In the genomic region with DNA sequence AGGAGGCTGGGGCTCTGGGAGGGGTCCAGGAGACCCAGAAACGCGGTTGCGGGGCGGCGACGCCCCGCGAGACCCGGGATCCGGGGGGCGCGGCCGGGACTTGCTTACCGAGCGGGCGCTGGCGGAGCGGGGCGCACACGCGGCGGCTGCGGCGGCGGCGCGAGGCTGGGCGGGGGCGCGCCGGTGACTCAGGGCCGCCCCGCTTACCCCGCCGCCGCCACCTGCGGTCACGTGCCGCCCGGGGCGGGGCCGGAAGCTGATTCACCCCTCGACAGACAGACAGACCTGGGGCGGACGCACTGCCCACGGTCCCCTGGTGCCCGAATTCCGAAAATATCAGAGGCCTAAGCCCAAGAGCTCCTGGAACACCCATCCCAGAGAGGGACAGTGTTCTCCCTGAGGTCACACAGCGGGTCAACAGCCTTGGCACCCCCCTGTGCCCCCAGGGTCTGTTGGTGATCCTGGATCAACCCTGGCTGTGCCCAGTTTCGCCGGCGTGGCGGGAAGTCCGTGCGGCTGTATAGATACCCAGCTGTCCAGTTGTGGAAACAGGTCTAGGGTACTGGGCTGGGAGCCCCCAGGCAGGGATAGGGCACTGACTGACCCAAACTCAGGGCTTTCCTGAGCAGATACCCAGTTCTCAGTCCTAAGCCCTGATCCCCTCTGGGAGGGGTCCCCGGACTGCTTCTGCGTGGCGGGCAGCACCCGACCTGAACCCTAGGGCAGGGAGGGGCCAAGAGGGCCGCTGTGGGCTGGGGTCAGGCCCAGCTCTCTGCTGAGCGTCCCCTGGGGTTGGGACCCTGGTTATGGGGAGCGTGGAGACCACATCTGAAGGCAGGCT, we compare ENCODE assay signal across 8 cellular contexts. TPM values are rescaled to one million over a fixed set of nuclear protein-coding genes. Genes with fewer than 3 reads are reported as not detected.
DNase-seq lines count a peak whose midpoint lies in the region; ATAC-seq and TF ChIP-seq lines count a peak whose summit lies in the region.

A gene with protein sequence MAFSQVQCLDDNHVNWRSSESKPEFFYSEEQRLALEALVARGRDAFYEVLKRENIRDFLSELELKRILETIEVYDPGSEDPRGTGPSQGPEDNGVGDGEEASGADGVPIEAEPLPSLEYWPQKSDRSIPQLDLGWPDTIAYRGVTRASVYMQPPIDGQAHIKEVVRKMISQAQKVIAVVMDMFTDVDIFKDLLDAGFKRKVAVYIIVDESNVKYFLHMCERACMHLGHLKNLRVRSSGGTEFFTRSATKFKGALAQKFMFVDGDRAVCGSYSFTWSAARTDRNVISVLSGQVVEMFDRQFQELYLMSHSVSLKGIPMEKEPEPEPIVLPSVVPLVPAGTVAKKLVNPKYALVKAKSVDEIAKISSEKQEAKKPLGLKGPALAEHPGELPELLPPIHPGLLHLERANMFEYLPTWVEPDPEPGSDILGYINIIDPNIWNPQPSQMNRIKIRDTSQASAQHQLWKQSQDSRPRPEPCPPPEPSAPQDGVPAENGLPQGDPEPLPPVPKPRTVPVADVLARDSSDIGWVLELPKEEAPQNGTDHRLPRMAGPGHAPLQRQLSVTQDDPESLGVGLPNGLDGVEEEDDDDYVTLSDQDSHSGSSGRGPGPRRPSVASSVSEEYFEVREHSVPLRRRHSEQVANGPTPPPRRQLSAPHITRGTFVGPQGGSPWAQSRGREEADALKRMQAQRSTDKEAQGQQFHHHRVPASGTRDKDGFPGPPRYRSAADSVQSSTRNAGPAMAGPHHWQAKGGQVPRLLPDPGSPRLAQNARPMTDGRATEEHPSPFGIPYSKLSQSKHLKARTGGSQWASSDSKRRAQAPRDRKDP (minus strand): TSS at position 164 of the 841 bp plus-strand sequence. CDS start 723 bp downstream, outside the sequence.

- H3K4me3 Mint-ChIP-seq in activated naive CD8-positive, alpha-beta T cell treated with anti-CD3 and anti-CD28 coated beads for 36 hours: peak within 1 kb of the TSS; percentile 92

- intact Hi-C loops in left ventricle myocardium superior (cut with micrococcal nuclease): no loop called here

- H3K27ac ChIP-seq in HL-60 (replicated peaks): no peak within 1 kb of the TSS

- no peak for TF ChIP-seq CTCF in BJ (IDR thresholded peaks at IDR 0.05; ENCODE audit: insufficient read depth, low read depth, low read length)
- no peak for TF ChIP-seq CTCF in HL-60 (IDR thresholded peaks at IDR 0.05; ENCODE audit: insufficient read depth, low read length)

- H3K4me3 ChIP-seq in BJ (ENCODE audit: low read depth, low read length): peak within 1 kb of the TSS; percentile 50
- H3K4me3 ChIP-seq in HL-60 (replicated peaks; ENCODE audit: insufficient read depth, low read length): peak within 1 kb of the TSS; percentile 58
- peak within 1 kb of the TSS; percentile 60 for H3K4me3 ChIP-seq in skeletal muscle cell (ENCODE audit: low read depth, low read length)

- DNase-seq in BJ (ENCODE audit: low read depth) (no peak), HL-60 (ENCODE audit: low read depth in 1 of 2, low spot score in 1 of 2) (peak; percentile 16 to 40), SKM-1 treated with dmso at 0.1 percent for 144 hours (lab: John Stamatoyannopoulos, UW; ENCODE audit: unreplicated experiment) (peak; percentile 29), left ventricle myocardium superior (peak; percentile 78), skeletal muscle cell (ENCODE audit: low read depth) (no peak), dedifferentiated amniotic fluid mesenchymal stem cell (ENCODE audit: extremely low spot score) (no peak)
- DNase-seq in activated naive CD8-positive, alpha-beta T cell treated with anti-CD3 and anti-CD28 coated beads for 36 hours: peak; percentile 93

- H3K9me3 Mint-ChIP-seq in activated naive CD8-positive, alpha-beta T cell treated with anti-CD3 and anti-CD28 coated beads for 36 hours: peaks cover 1% of the 10 kb centered on the region

- H3K27me3 Mint-ChIP-seq in activated naive CD8-positive, alpha-beta T cell treated with anti-CD3 and anti-CD28 coated beads for 36 hours: no peaks in the 10 kb centered on the region

- POLR2A ChIA-PET in BJ (lab: Charles Lee): no interaction called here

- CTCF ChIA-PET in BJ (lab: Yijun Ruan, JAX): interaction anchor here (0.9 to 1.9 kb wide), 5 partner anchors 19 to 44 kb away, joined by 3 to 4 read pairs (median 3); no protein-coding TSS in a partner anchor

- H3K27me3 ChIP-seq in BJ (ENCODE audit: control insufficient read depth, insufficient read depth, low read length): no peaks in the 10 kb centered on the region
- no peaks in the 10 kb centered on the region for H3K27me3 ChIP-seq in HL-60 (ENCODE audit: insufficient read depth, poor library complexity, severe bottlenecking)

- peak; percentile 86 for ATAC-seq in GM19351 (IDR thresholded peaks at IDR 0.05; ENCODE audit: unreplicated experiment)
- ATAC-seq in left ventricle myocardium superior: peak; percentile 83

- H3K27ac Mint-ChIP-seq in activated naive CD8-positive, alpha-beta T cell treated with anti-CD3 and anti-CD28 coated beads for 36 hours: peak within 1 kb of the TSS; percentile 90

- H3K36me3 ChIP-seq in BJ (ENCODE audit: control insufficient read depth, insufficient read depth, low read length): peaks cover 3% of the 10 kb centered on the region; the same call in 1 of the 2 replicates

- H3K36me3 Mint-ChIP-seq in activated naive CD8-positive, alpha-beta T cell treated with anti-CD3 and anti-CD28 coated beads for 36 hours: peaks cover 11% of the 10 kb centered on the region

- H3K4me1 Mint-ChIP-seq in activated naive CD8-positive, alpha-beta T cell treated with anti-CD3 and anti-CD28 coated beads for 36 hours: peaks cover 31% of the 10 kb centered on the region

RNA-seq across cellular contexts. Expression of the gene that starts here (rescaled TPM):
- polyA plus RNA-seq in BJ (2011; rRNA removed): 5.5 and 10.3 TPM in 2 replicates
- polyA minus RNA-seq in BJ (2011; rRNA and poly(A)+ RNA removed): 8.6 and 8.8 TPM in 2 replicates
- 10 to 100 TPM; 10.3 to 10.4 TPM for total RNA-seq in activated naive CD8-positive, alpha-beta T cell treated with anti-CD3 and anti-CD28 coated beads for 36 hours
- 2.3 TPM for total RNA-seq in left ventricle myocardium superior

Comparison
In these comparisons a context has a peak if more than half of its experiments do, and no peak if none do; other contexts are left out.
1. DNase-seq: peak in HL-60 (2 of 2), SKM-1 treated with dmso at 0.1 percent for 144 hours (single experiment), activated naive CD8-positive, alpha-beta T cell treated with anti-CD3 and anti-CD28 coated beads for 36 hours (single experiment) and left ventricle myocardium superior (single experiment); none in BJ (single experiment), skeletal muscle cell (single experiment) and dedifferentiated amniotic fluid mesenchymal stem cell (single experiment).
2. Peak in every context shown above with its lines, with median percentiles within 50 percentile points of each other: H3K4me3 ChIP-seq.